In the genomic region with DNA sequence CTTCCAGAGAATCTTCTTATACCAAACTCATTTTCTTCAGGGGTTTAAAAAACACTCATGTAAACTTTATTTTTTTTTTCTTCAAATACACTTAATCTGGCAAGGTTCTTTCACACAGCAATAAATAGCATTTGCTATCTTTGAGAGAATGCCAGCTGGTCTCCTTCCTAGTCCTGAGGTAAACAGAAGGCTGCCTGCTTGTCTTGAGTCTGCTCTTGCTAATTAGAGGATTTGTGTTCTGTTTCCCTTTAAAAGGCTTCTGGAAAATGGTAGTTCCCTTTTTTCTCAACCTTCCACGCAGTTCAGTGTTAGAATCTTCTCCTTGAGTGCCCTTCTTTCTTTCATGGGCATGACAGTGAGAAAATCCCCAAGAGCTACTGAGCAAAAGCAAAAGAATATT, we compare ENCODE assay signal across 11 cellular contexts.
DNase-seq lines count a peak whose midpoint lies in the region; ATAC-seq and TF ChIP-seq lines count a peak whose summit lies in the region.
"Had no signal": no experiment of that assay in that cellular context is flagged by ENCODE, and none has a peak within 500 bp of the region (broad histone marks: within the 10 kb centered on the region; RNA-seq: fewer than 3 reads in every experiment).

No MANE protein-coding gene starts in this region.

- H3K36me3 ChIP-seq in esophagus muscularis mucosa: no peaks in the 10 kb centered on the region
- H3K36me3 ChIP-seq in effector memory CD4-positive, alpha-beta T cell (ENCODE audit: control insufficient read depth, insufficient read depth, low read length): no peaks in the 10 kb centered on the region

- H3K27me3 Mint-ChIP-seq in nephron (ENCODE audit: low read depth): no peaks in the 10 kb centered on the region
- H3K27me3 Mint-ChIP-seq: dendritic cell treated with granulocyte-macrophage colony-stimulating factor and Interleukin-4, amounts not matched to agents 40 ng/mL and 50 ng/mL, for 4 days had no signal

- H3K27ac Mint-ChIP-seq in nephron: peak overlapping the region; percentile 76 to 98 (median 98)
- H3K27ac Mint-ChIP-seq: activated CD4-positive, alpha-beta T cell treated with anti-CD3 and anti-CD28 coated beads for 36 hours; dendritic cell treated with granulocyte-macrophage colony-stimulating factor and Interleukin-4, amounts not matched to agents 40 ng/mL and 50 ng/mL, for 4 days had no signal

- peaks cover 55% of the 10 kb centered on the region for H3K4me1 Mint-ChIP-seq in nephron
- H3K4me1 Mint-ChIP-seq: activated CD4-positive, alpha-beta T cell treated with anti-CD3 and anti-CD28 coated beads for 36 hours had no signal

- peak overlapping the region in 2 of 3 experiments; percentile 17 to 37 for H3K4me3 Mint-ChIP-seq in nephron
- H3K4me3 Mint-ChIP-seq: activated CD4-positive, alpha-beta T cell treated with anti-CD3 and anti-CD28 coated beads for 36 hours; dendritic cell treated with granulocyte-macrophage colony-stimulating factor and Interleukin-4, amounts not matched to agents 40 ng/mL and 50 ng/mL, for 4 days had no signal

- H3K27ac ChIP-seq in esophagus muscularis mucosa (replicated peaks in 1 of 4): peak overlapping the region; percentile 64 to 75 (median 68)
- no peak overlapping the region for H3K27ac ChIP-seq in effector memory CD4-positive, alpha-beta T cell (ENCODE audit: insufficient read depth, low read length, poor library complexity, severe bottlenecking)

- H3K4me3 ChIP-seq in AG09309 (ENCODE audit: control insufficient read depth, low read depth, low read length) (no peak overlapping the region), esophagus muscularis mucosa (peak overlapping the region in 1 of 4 donors; percentile 7)
- no peak overlapping the region for H3K4me3 ChIP-seq in effector memory CD4-positive, alpha-beta T cell (ENCODE audit: insufficient read depth, low read depth, low read length, poor library complexity, severe bottlenecking)

- TF ChIP-seq CTCF in AG09309 (IDR thresholded peaks at IDR 0.05; ENCODE audit: control insufficient read depth, insufficient read depth, low read depth, low read length, missing control alignments) (no peak), esophagus muscularis mucosa (IDR thresholded peaks at IDR 0.05) (no peak), nephron (IDR thresholded peaks at IDR 0.05; ENCODE audit: unreplicated experiment in 3 of 3) (no peak)

- TF ChIP-seq POLR2A in esophagus muscularis mucosa (IDR thresholded peaks at IDR 0.05; ENCODE audit: low read depth): no peak

- no peaks in the 10 kb centered on the region for H3K9me3 ChIP-seq in esophagus muscularis mucosa
- no peaks in the 10 kb centered on the region for H3K9me3 ChIP-seq in effector memory CD4-positive, alpha-beta T cell (ENCODE audit: control insufficient read depth, low read length)

- DNase-seq in AG09309 (ENCODE audit: low read depth): peak; percentile 29
- peak; percentile 72 for DNase-seq in NCI-H524 treated with DMSO at 0.1 percent for 48 hours (lab: John Stamatoyannopoulos, UW)
- DNase-seq in esophagus muscularis mucosa (ENCODE audit: extremely low spot score): no peak
- DNase-seq in stimulated activated CD8-positive, alpha-beta memory T cell treated with anti-CD3 and anti-CD28 coated beads, Interleukin-4, amount 100 ng/mL, for 48 hours: no peak
- DNase-seq in effector memory CD4-positive, alpha-beta T cell: no peak
- DNase-seq: activated CD4-positive, alpha-beta T cell treated with anti-CD3 and anti-CD28 coated beads for 36 hours; NCI-H345 had no signal

- peaks cover 0 to 66% (median 54%) of the 10 kb centered on the region in 4 donors for H3K4me1 ChIP-seq in esophagus muscularis mucosa
- no peaks in the 10 kb centered on the region for H3K4me1 ChIP-seq in effector memory CD4-positive, alpha-beta T cell (ENCODE audit: control insufficient read depth, insufficient read depth, low read length, poor library complexity, severe bottlenecking)

- no peaks in the 10 kb centered on the region for H3K27me3 ChIP-seq in esophagus muscularis mucosa
- H3K27me3 ChIP-seq in effector memory CD4-positive, alpha-beta T cell (replicated peaks; ENCODE audit: control insufficient read depth, insufficient read depth, low read length, poor library complexity, severe bottlenecking): no peaks in the 10 kb centered on the region

- peaks cover 6% of the 10 kb centered on the region for H3K9me3 Mint-ChIP-seq in nephron
- H3K9me3 Mint-ChIP-seq: dendritic cell treated with granulocyte-macrophage colony-stimulating factor and Interleukin-4, amounts not matched to agents 40 ng/mL and 50 ng/mL, for 4 days had no signal

- TF ChIP-seq EP300 in esophagus muscularis mucosa (IDR thresholded peaks at IDR 0.05): no peak

- intact Hi-C loops in esophagus muscularis mucosa (cut with DNase I): no loop called here

- WGBS in esophagus muscularis mucosa: 0% methylated on average over 1 of the region's 1 CpG

- no peaks in the 10 kb centered on the region for H3K36me3 Mint-ChIP-seq in nephron (ENCODE audit: low read depth)

- no peak for ATAC-seq in HG03442 (IDR thresholded peaks at IDR 0.05; ENCODE audit: unreplicated experiment)
- no peak for ATAC-seq in GM18907 (IDR thresholded peaks at IDR 0.05; ENCODE audit: unreplicated experiment)
- ATAC-seq: activated CD4-positive, alpha-beta T cell treated with anti-CD3 and anti-CD28 coated beads for 36 hours had no signal

Comparison
In these comparisons a context has a peak if more than half of its experiments do, and no peak if none do; other contexts are left out.
1. DNase-seq: peak in AG09309 (single experiment) and NCI-H524 treated with DMSO at 0.1 percent for 48 hours (single experiment); none in esophagus muscularis mucosa (single experiment), stimulated activated CD8-positive, alpha-beta memory T cell treated with anti-CD3 and anti-CD28 coated beads, Interleukin-4, amount 100 ng/mL, for 48 hours (single experiment) and effector memory CD4-positive, alpha-beta T cell (0 of 3).